ENCODE assay signal across 11 cellular contexts in the genomic region with DNA sequence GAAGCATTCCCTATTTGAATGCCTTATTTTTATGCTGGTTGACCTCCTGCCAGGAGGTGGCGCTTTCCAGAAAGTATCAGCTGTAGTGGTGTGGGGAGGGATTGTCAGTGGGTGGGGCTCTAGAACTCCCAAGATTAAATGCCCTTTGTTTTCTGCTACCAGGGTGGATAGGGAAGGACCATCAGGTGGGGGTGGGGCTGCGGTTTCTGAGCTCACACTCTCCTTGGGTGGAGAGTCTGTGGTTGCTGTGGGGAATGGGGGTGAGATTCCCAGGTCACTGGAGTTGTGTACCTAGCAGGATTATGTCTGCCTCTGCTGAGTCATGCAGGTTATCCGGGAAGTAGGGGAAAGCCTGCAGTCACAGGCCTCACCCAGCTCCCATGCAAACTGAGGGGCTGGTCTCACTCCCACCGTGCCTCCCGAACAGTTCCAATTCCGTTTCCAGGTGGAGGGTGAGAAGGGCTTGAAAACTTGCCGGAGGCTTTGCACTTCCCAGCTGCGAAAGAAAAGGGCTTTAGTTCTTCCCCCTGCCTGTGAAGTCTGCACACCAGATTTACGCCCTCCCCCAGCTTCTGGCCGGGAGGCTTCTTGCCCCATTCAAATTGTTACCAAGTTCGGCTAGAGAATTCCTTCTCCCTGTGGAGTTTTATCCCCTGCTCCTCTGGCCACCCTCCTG.
A peak's percentile ranks its signal among the peaks of the same experiment; 100 is the strongest.
DNase-seq lines count a peak whose midpoint lies in the region; ATAC-seq and TF ChIP-seq lines count a peak whose summit lies in the region.
"Had no signal": no experiment of that assay in that cellular context is flagged by ENCODE, and none has a peak within 500 bp of the region (broad histone marks: within the 10 kb centered on the region; RNA-seq: fewer than 3 reads in every experiment).

No MANE protein-coding gene starts in this region.

- H3K27me3 ChIP-seq in lung (ENCODE audit: control insufficient read depth, insufficient read depth): no peaks in the 10 kb centered on the region
- H3K27me3 ChIP-seq: thyroid gland had no signal

- 82 to 90% methylated on average over 11 of the region's 11 CpGs for WGBS in lung, 2 donors

- no peaks in the 10 kb centered on the region for H3K4me1 ChIP-seq in lung (ENCODE audit: control insufficient read depth in 2 of 2, insufficient read depth in 2 of 2, low read length in 2 of 2)
- H3K4me1 ChIP-seq: thyroid gland had no signal

- H3K36me3 Mint-ChIP-seq in activated naive CD4-positive, alpha-beta T cell treated with anti-CD3 and anti-CD28 coated beads, Interleukin-2, amount 50 U/mL, for 72 hours: peaks cover 0 to 27% of the 10 kb centered on the region in 2 donors

- no peaks in the 10 kb centered on the region for H3K36me3 ChIP-seq in lung (ENCODE audit: control insufficient read depth in 2 of 2, insufficient read depth in 2 of 2, low read length in 2 of 2)
- H3K36me3 ChIP-seq: thyroid gland had no signal

- H3K9me3 ChIP-seq in lung (ENCODE audit: control insufficient read depth in 2 of 2, insufficient read depth in 1 of 2, low read length in 1 of 2): peaks cover 0 to 4% of the 10 kb centered on the region in 2 donors
- H3K9me3 ChIP-seq: thyroid gland had no signal

- H3K27ac ChIP-seq in VCaP (no peak overlapping the region), lung (ENCODE audit: low read depth in 1 of 2, low read length in 1 of 2) (no peak overlapping the region)
- H3K27ac ChIP-seq: thyroid gland had no signal

- ATAC-seq in lung (ENCODE audit: insufficient read depth, low FRiP score): peak; percentile 47
- no peak for ATAC-seq in activated naive CD4-positive, alpha-beta T cell treated with anti-CD3 and anti-CD28 coated beads, Interleukin-2, amount 50 U/mL, for 72 hours

- H3K4me3 ChIP-seq in lung: no peak overlapping the region
- H3K4me3 ChIP-seq: thyroid gland had no signal

- TF ChIP-seq CTCF in LNCAP (IDR thresholded peaks at IDR 0.05): peak; percentile 26; the same call in 1 of the 2 replicates
- TF ChIP-seq CTCF in VCaP (conservative IDR thresholded peaks at IDR 0.05): peak; percentile 19; the same call in 1 of the 2 replicates
- TF ChIP-seq CTCF in lung (IDR thresholded peaks at IDR 0.05; ENCODE audit: control extremely low read depth, extremely low read depth): no peak

- no peak overlapping the region for H3K27ac Mint-ChIP-seq in activated naive CD4-positive, alpha-beta T cell treated with anti-CD3 and anti-CD28 coated beads, Interleukin-2, amount 50 U/mL, for 72 hours
- H3K27ac Mint-ChIP-seq: activated CD4-positive, alpha-beta memory T cell treated with anti-CD3 and anti-CD28 coated beads for 36 hours had no signal

- DNase-seq in ELF-1 (ENCODE audit: low read depth, low spot score): peak; percentile 91
- DNase-seq in lung (ENCODE audit: low spot score): no peak
- no peak for DNase-seq in activated naive CD4-positive, alpha-beta T cell treated with anti-CD3 and anti-CD28 coated beads, Interleukin-2, amount 50 U/mL, for 72 hours (ENCODE audit: low spot score in 2 of 2)
- DNase-seq in retina: no peak
- no peak for DNase-seq in stimulated activated naive CD4-positive, alpha-beta T cell (lab: John Stamatoyannopoulos, UW)
- DNase-seq: activated CD4-positive, alpha-beta memory T cell treated with anti-CD3 and anti-CD28 coated beads for 36 hours; DMS79 treated with DMSO at 0.1 percent for 48 hours; NCI-H446 treated with DMSO at 0.1 percent for 48 hours; thyroid gland had no signal

- peaks cover 17 to 29% of the 10 kb centered on the region in 2 donors for H3K9me3 Mint-ChIP-seq in activated naive CD4-positive, alpha-beta T cell treated with anti-CD3 and anti-CD28 coated beads, Interleukin-2, amount 50 U/mL, for 72 hours
